In the genomic region with DNA sequence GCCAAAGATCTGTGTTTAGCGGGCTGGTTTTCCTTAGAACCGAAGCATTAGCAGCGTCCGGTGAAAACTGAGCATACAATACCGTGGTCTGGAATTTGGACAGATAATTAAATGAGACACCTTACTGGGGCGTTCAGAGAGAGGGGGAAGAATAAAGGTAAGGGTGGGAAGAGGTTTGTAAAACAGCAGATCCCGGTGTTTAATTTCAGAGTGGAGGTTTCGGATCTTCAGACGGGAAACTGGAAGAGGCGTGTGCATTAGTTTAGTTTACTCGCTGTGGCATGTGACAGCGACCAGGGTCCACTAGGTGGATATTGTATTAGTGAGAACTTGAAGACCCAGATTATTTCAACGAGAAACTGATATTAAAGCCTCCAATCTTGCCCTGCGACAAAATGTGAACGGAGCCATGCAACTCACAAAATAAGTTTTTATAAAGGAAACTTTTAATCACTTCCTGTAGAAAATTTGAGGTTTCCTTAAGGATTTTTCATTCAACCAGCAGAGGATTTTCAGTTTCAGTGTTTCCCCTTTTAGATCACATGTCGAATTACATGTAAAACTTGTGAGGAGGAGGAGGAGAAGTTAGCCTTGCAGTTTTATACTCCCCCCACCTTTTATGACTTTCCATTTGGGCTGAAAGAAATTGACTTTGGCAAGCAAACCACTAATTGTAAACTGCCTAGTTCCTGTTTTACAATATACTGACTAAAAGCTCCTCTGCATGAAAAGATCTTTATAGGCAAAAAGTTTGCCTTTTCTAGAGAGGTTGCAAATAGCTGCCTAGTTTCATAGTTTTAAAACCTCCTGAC, we compare ENCODE assay signal across 8 cellular contexts. TPM values are rescaled to one million over a fixed set of nuclear protein-coding genes. Genes with fewer than 3 reads are reported as not detected.
DNase-seq lines count a peak whose midpoint lies in the region; ATAC-seq and TF ChIP-seq lines count a peak whose summit lies in the region.

No MANE protein-coding gene starts in this region.

- H4K20me1 ChIP-seq in smooth muscle cell (ENCODE audit: low read depth), result peaks cover 79% of the 10 kb centered on the region

- under 1% methylated on average over 16 of the region's 16 CpGs for WGBS in smooth muscle cell (ENCODE audit: low lambda C conversion rate)

- H3K27ac Mint-ChIP-seq in activated CD8-positive, alpha-beta memory T cell treated with anti-CD3 and anti-CD28 coated beads, Interleukin-2, amount 10 ng/mL, durations not matched to agents 7 days and 5 days, result no peak overlapping the region

- no peak overlapping the region for H2AFZ ChIP-seq in smooth muscle cell (ENCODE audit: low read depth)

- H3K4me2 ChIP-seq in smooth muscle cell, result peak overlapping the region; percentile 98

- peak; percentile 12 for DNase-seq in HEK293T (ENCODE audit: extremely low spot score)
- DNase-seq in SJSA1 (ENCODE audit: low read depth in 1 of 2, low spot score in 2 of 2), result peak in 1 of 2 experiments; percentile 52
- peak; percentile 39 for DNase-seq in glomerular visceral epithelial cell (ENCODE audit: extremely low spot score)
- DNase-seq in smooth muscle cell (lab: John Stamatoyannopoulos, UW; ENCODE audit: unreplicated experiment), result no peak
- no peak for DNase-seq in NCI-H128 (lab: John Stamatoyannopoulos, UW; ENCODE audit: unreplicated experiment)
- no peak for DNase-seq in activated CD8-positive, alpha-beta memory T cell treated with anti-CD3 and anti-CD28 coated beads, Interleukin-2, amount 10 ng/mL, durations not matched to agents 7 days and 5 days

- no peak for ATAC-seq in HG02623 (IDR thresholded peaks at IDR 0.05; ENCODE audit: unreplicated experiment)
- no peak for ATAC-seq in HG03097 (IDR thresholded peaks at IDR 0.05; ENCODE audit: low FRiP score, unreplicated experiment)
- ATAC-seq in activated CD8-positive, alpha-beta memory T cell treated with anti-CD3 and anti-CD28 coated beads, Interleukin-2, amount 10 ng/mL, durations not matched to agents 7 days and 5 days, result no peak

- H3K27me3 ChIP-seq in SJSA1 (replicated peaks) (no peaks in the 10 kb centered on the region), smooth muscle cell (ENCODE audit: low read depth) (no peaks in the 10 kb centered on the region)

- H3K9me3 Mint-ChIP-seq in activated CD8-positive, alpha-beta memory T cell treated with anti-CD3 and anti-CD28 coated beads, Interleukin-2, amount 10 ng/mL, durations not matched to agents 7 days and 5 days (ENCODE audit: low read depth), result no peaks in the 10 kb centered on the region

- peak; percentile 46 for TF ChIP-seq CTCF in smooth muscle cell (IDR thresholded peaks at IDR 0.05; ENCODE audit: borderline replicate concordance, insufficient read depth, poor library complexity, severe bottlenecking)

- POLR2A ChIA-PET in HEK293T (lab: Yijun Ruan, JAX), result interaction anchor here (0.7 to 2.2 kb wide), 5 partner anchors 9 to 139 kb away, joined by 3 to 8 read pairs (median 4); no protein-coding TSS in a partner anchor

- H3K4me1 Mint-ChIP-seq in activated CD8-positive, alpha-beta memory T cell treated with anti-CD3 and anti-CD28 coated beads, Interleukin-2, amount 10 ng/mL, durations not matched to agents 7 days and 5 days, result peaks cover 18% of the 10 kb centered on the region

- peaks cover 56% of the 10 kb centered on the region for H3F3A ChIP-seq in smooth muscle cell (ENCODE audit: low read depth)

- peaks cover 71% of the 10 kb centered on the region for H3K36me3 ChIP-seq in SJSA1
- no peaks in the 10 kb centered on the region for H3K36me3 ChIP-seq in smooth muscle cell (ENCODE audit: low read depth)

- H3K27me3 Mint-ChIP-seq in activated CD8-positive, alpha-beta memory T cell treated with anti-CD3 and anti-CD28 coated beads, Interleukin-2, amount 10 ng/mL, durations not matched to agents 7 days and 5 days, result peaks cover 60% of the 10 kb centered on the region

- no peak overlapping the region for H3K4me3 Mint-ChIP-seq in activated CD8-positive, alpha-beta memory T cell treated with anti-CD3 and anti-CD28 coated beads, Interleukin-2, amount 10 ng/mL, durations not matched to agents 7 days and 5 days

- peaks cover 31% of the 10 kb centered on the region for H3K4me1 ChIP-seq in SJSA1 (replicated peaks)
- H3K4me1 ChIP-seq in smooth muscle cell (ENCODE audit: low read depth), result peaks cover 20% of the 10 kb centered on the region

- CTCF ChIA-PET in HEK293T (lab: Yijun Ruan, JAX), result interaction anchor here (0.6 to 1.2 kb wide), 4 partner anchors 13 to 191 kb away, joined by 3 to 5 read pairs (median 3); no protein-coding TSS in a partner anchor
- CTCF ChIA-PET in activated CD8-positive, alpha-beta memory T cell treated with anti-CD3 and anti-CD28 coated beads, Interleukin-2, amount 10 ng/mL, durations not matched to agents 7 days and 5 days (lab: Charles Lee), result interaction anchor here (1.1 kb wide), 1 partner anchor 12 kb away, joined by 3 read pairs; no protein-coding TSS in a partner anchor

- peak overlapping the region; percentile 43; the same call in 1 of the 2 replicates for H3K27ac ChIP-seq in SJSA1
- H3K27ac ChIP-seq in smooth muscle cell (ENCODE audit: low read depth), result peak overlapping the region; percentile 78

- H3K4me3 ChIP-seq in SJSA1 (peak overlapping the region; percentile 97), smooth muscle cell (peak overlapping the region; percentile 87)

- H3K36me3 Mint-ChIP-seq in activated CD8-positive, alpha-beta memory T cell treated with anti-CD3 and anti-CD28 coated beads, Interleukin-2, amount 10 ng/mL, durations not matched to agents 7 days and 5 days, result no peaks in the 10 kb centered on the region

- peaks cover 2% of the 10 kb centered on the region for H3K9me3 ChIP-seq in SJSA1 (replicated peaks)
- no peaks in the 10 kb centered on the region for H3K9me3 ChIP-seq in smooth muscle cell (replicated peaks; ENCODE audit: low read depth)

- peaks cover 82% of the 10 kb centered on the region for H3K79me2 ChIP-seq in smooth muscle cell (ENCODE audit: low read depth)

- H3K9ac ChIP-seq in smooth muscle cell (ENCODE audit: low read depth), result peak overlapping the region; percentile 88

TF ChIP-seq in HEK293T, 16 proteins besides CTCF, POLR2A, EP300 and RAD21:
- no peak for TF ChIP-seq FOXK2 (IDR thresholded peaks at IDR 0.05)
- TF ChIP-seq CTBP1 (IDR thresholded peaks at IDR 0.05; ENCODE audit: borderline replicate concordance), result no peak
- no peak for TF ChIP-seq TARDBP (IDR thresholded peaks at IDR 0.05)
- no peak for TF ChIP-seq ARNT (IDR thresholded peaks at IDR 0.05)
- TF ChIP-seq LEF1 (IDR thresholded peaks at IDR 0.05; ENCODE audit: borderline replicate concordance), result no peak
- no peak for TF ChIP-seq FOXM1 (IDR thresholded peaks at IDR 0.05; ENCODE audit: borderline replicate concordance)
- TF ChIP-seq L3MBTL2 (conservative IDR thresholded peaks at IDR 0.05), result no peak
- no peak for TF ChIP-seq BHLHE40 (IDR thresholded peaks at IDR 0.05; ENCODE audit: borderline replicate concordance)
- TF ChIP-seq FOXA1 (IDR thresholded peaks at IDR 0.05), result no peak
- TF ChIP-seq ZNF384 (IDR thresholded peaks at IDR 0.05), result no peak
- no peak for TF ChIP-seq ELF4 (IDR thresholded peaks at IDR 0.05)
- no peak for TF ChIP-seq HDGF (IDR thresholded peaks at IDR 0.05; ENCODE audit: borderline replicate concordance)
- no peak for TF ChIP-seq NFRKB (IDR thresholded peaks at IDR 0.05)
- no peak for TF ChIP-seq SP1 (IDR thresholded peaks at IDR 0.05)
- no peak for TF ChIP-seq SUZ12 (IDR thresholded peaks at IDR 0.05)
- TF ChIP-seq, protein P1, sequence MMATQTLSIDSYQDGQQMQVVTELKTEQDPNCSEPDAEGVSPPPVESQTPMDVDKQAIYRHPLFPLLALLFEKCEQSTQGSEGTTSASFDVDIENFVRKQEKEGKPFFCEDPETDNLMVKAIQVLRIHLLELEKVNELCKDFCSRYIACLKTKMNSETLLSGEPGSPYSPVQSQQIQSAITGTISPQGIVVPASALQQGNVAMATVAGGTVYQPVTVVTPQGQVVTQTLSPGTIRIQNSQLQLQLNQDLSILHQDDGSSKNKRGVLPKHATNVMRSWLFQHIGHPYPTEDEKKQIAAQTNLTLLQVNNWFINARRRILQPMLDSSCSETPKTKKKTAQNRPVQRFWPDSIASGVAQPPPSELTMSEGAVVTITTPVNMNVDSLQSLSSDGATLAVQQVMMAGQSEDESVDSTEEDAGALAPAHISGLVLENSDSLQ (IDR thresholded peaks at IDR 0.05), result no peak
TF ChIP-seq in HEK293T: peak in this region for 0.

RNA-seq across cellular contexts. Expression of a gene that starts 2.8 kb away (rescaled TPM):
- total RNA-seq in SJSA1 (2014; rRNA removed; shearing (Covaris generic)), result 61.0 and 76.9 TPM in 2 replicates
- total RNA-seq in smooth muscle cell, result 621 and 648 TPM in 2 replicates
- 878 and 879 TPM in 2 replicates for polyA plus RNA-seq in smooth muscle cell
- total RNA-seq in activated CD8-positive, alpha-beta memory T cell treated with anti-CD3 and anti-CD28 coated beads, Interleukin-2, amount 10 ng/mL, durations not matched to agents 7 days and 5 days, result 1 to 10 TPM in 1 of 2 experiments, under 1 TPM in 1; 0.41 to 1.0 TPM

Comparison
In these comparisons a context has a peak if more than half of its experiments do, and no peak if none do; other contexts are left out.
1. DNase-seq: peak in HEK293T (single experiment) and glomerular visceral epithelial cell (single experiment); none in smooth muscle cell (single experiment), NCI-H128 (single experiment) and activated CD8-positive, alpha-beta memory T cell treated with anti-CD3 and anti-CD28 coated beads, Interleukin-2, amount 10 ng/mL, durations not matched to agents 7 days and 5 days (single experiment).
2. RNA of a gene that starts 2.8 kb away (total RNA-seq): 621 to 648 TPM in smooth muscle cell and 61.0 to 76.9 TPM in SJSA1; 0.41 to 1.0 TPM in activated CD8-positive, alpha-beta memory T cell treated with anti-CD3 and anti-CD28 coated beads, Interleukin-2, amount 10 ng/mL, durations not matched to agents 7 days and 5 days; every median in the first group is over 10 times any median in the second.